1 cellular context compared by ENCODE assay signal in the genomic region with DNA sequence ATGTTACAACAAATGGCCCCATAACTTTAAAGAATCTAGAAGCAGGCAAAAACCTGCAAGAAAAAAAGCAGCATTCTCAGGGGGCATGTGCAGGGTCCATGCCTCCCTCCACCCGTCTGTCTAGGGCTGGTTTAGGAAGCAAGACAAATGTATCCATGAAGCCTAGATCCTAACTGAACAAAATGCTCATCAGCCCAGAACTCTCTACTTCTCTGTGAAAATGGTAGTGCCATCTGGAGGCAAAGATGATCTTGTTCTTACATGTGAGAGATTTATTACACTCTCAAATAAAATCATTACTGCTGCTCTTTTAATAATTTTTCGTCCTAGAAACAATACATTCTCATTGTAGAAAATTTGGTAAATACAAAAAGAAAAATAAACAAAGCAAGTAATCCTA.
TF ChIP-seq lines count a peak whose summit lies in the region.

No MANE protein-coding gene starts in this region.

TF ChIP-seq in H1, 55 proteins besides CTCF, POLR2A, EP300 and RAD21 (continued from another document):
- TF ChIP-seq YY1 (IDR thresholded peaks at IDR 0.05; ENCODE audit: low read depth, low read length) = no peak
